ENCODE assay signal across 8 cellular contexts in the genomic region with DNA sequence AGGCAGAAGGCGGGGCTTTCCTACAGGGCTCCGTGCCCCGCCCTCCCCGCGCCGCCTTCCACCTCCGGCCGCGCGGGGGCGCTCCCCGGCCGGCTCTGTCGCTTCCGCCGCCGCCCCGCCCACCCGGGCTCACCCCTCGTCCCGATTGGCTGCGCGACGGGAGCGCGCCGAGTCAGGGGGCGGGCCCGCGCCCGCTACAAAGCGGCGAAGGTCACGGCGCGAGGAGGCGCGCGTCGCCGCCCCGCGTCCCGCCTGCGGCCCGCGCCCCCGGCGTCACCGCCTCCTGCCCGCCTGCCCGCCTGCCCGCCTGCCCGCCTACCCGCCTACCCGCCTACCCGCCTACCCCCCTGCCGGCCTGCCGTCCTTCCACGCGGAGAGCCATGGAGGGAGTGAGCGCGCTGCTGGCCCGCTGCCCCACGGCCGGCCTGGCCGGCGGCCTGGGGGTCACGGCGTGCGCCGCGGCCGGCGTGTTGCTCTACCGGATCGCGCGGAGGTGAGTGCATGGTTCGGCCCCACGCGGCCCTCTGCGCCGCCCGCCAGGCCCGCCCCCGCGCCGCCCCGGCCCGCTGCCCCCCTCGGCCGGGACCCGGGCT. TPM values are rescaled to one million over a fixed set of nuclear protein-coding genes. Genes with fewer than 3 reads are reported as not detected.
DNase-seq lines count a peak whose midpoint lies in the region; ATAC-seq and TF ChIP-seq lines count a peak whose summit lies in the region.

A gene with protein sequence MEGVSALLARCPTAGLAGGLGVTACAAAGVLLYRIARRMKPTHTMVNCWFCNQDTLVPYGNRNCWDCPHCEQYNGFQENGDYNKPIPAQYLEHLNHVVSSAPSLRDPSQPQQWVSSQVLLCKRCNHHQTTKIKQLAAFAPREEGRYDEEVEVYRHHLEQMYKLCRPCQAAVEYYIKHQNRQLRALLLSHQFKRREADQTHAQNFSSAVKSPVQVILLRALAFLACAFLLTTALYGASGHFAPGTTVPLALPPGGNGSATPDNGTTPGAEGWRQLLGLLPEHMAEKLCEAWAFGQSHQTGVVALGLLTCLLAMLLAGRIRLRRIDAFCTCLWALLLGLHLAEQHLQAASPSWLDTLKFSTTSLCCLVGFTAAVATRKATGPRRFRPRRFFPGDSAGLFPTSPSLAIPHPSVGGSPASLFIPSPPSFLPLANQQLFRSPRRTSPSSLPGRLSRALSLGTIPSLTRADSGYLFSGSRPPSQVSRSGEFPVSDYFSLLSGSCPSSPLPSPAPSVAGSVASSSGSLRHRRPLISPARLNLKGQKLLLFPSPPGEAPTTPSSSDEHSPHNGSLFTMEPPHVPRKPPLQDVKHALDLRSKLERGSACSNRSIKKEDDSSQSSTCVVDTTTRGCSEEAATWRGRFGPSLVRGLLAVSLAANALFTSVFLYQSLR (plus strand): TSS at position 361 of the 593 bp plus-strand sequence. CDS start 20 bp downstream, at position 381.

- intact Hi-C loops in cardiac septum (cut with DNase I): no loop called here
- intact Hi-C loops in posterior cingulate gyrus (cut with DNase I): loop anchor here (2.0 kb wide), 1 partner anchor 48 kb away; no protein-coding TSS in a partner anchor

- WGBS in upper lobe of left lung, 2 donors: 0% methylated on average over 2 to 11 of the region's 94 CpGs

- H3K4me1 ChIP-seq in upper lobe of left lung: peaks cover 19 to 44% (median 25%) of the 10 kb centered on the region in 4 donors

- H3K27me3 ChIP-seq in upper lobe of left lung: no peaks in the 10 kb centered on the region

- no peaks in the 10 kb centered on the region for H3K9me3 ChIP-seq in upper lobe of left lung

- peaks cover 2% of the 10 kb centered on the region; the same call in 1 of the 2 replicates for H3K27me3 Mint-ChIP-seq in HFFc6 (ENCODE audit: insufficient read depth)

- H3K9me3 Mint-ChIP-seq in HFFc6: no peaks in the 10 kb centered on the region

- peak within 1 kb of the TSS; percentile 88 for H3K4me3 Mint-ChIP-seq in HFFc6

- DNase-seq in HFFc6 (peak; percentile 76), NAMALWA (ENCODE audit: low spot score) (peak; percentile 97), SW 1271 (lab: John Stamatoyannopoulos, UW) (peak; percentile 15 to 81), cardiac septum (ENCODE audit: low spot score) (peak; percentile 96), posterior cingulate gyrus (peak; percentile 85 to 99 (median 92)), upper lobe of left lung (peak; percentile 95 to 100)
- DNase-seq in activated naive CD8-positive, alpha-beta T cell treated with anti-CD3 and anti-CD28 coated beads, Interleukin-2, amount 50 U/mL, for 16 hours (ENCODE audit: low read depth, low spot score): peak; percentile 88

- no peak for TF ChIP-seq EP300 in upper lobe of left lung (IDR thresholded peaks at IDR 0.05)

- TF ChIP-seq POLR2A in upper lobe of left lung (IDR thresholded peaks at IDR 0.05): peak in 1 of 4 donors; percentile 14

- ATAC-seq in upper lobe of left lung (ENCODE audit: low FRiP score in 2 of 2): peak; percentile 96 to 98

- H3K4me3 ChIP-seq in GM08714 (ENCODE audit: low read length): peak within 1 kb of the TSS; percentile 71
- peak within 1 kb of the TSS; percentile 55 to 91 (median 80) for H3K4me3 ChIP-seq in upper lobe of left lung

- H3K4me1 Mint-ChIP-seq in HFFc6 (ENCODE audit: low read depth): peaks cover 27% of the 10 kb centered on the region

- peak within 1 kb of the TSS; percentile 56 for H3K27ac Mint-ChIP-seq in HFFc6

- TF ChIP-seq CTCF in HFFc6 (IDR thresholded peaks at IDR 0.05) (peak; percentile 88), upper lobe of left lung (IDR thresholded peaks at IDR 0.05) (peak; percentile 87 to 97 (median 92))

- H3K36me3 ChIP-seq in upper lobe of left lung: no peaks in the 10 kb centered on the region

- H3K36me3 Mint-ChIP-seq in HFFc6 (ENCODE audit: low read depth): no peaks in the 10 kb centered on the region; the same call in 1 of the 2 replicates

- H3K27ac ChIP-seq in upper lobe of left lung: peak within 1 kb of the TSS; percentile 21 to 76 (median 48)

RNA-seq across cellular contexts. Expression of the gene that starts here (rescaled TPM):
- total RNA-seq in HFFc6 (2021; fragmentation: NEBNext Ultra II Directional; extraction: Animal tissue kit (Norgen Biotek cat#: 25700)): 10 to 100 TPM; 10.5 to 14.0 (median 11.2) TPM
- total RNA-seq in cardiac septum (19.0 TPM), upper lobe of left lung (10 to 100 TPM in 2 of 6 donors, 1 to 10 TPM in 4; 6.2 to 12.0 (median 8.1) TPM)

Comparison
In these comparisons a context has a peak if more than half of its experiments do, and no peak if none do; other contexts are left out.
1. Peak in every context shown above with its lines: DNase-seq, ATAC-seq, H3K4me3 ChIP-seq and H3K27ac ChIP-seq.